12 cellular contexts compared by ENCODE assay signal in genomic region chr2:130581491-130581890, GRCh38. TPM values are rescaled to one million over a fixed set of nuclear protein-coding genes. Genes with fewer than 3 reads are reported as not detected.
DNase-seq lines count a peak whose midpoint lies in the region; ATAC-seq, FAIRE-seq and TF ChIP-seq lines count a peak whose summit lies in the region.
"Not testable (repeated sequence)": the region's sequence is repeated elsewhere in the genome, so short reads cannot be mapped to it uniquely, and the experiment has no call there.
"Had no signal": no experiment of that assay in that cellular context is flagged by ENCODE, and none has a peak within 500 bp of the region (broad histone marks: within the 10 kb centered on the region; RNA-seq: fewer than 3 reads in every experiment).

No MANE protein-coding gene starts in this region.

- intact Hi-C loops in kidney (cut with DNase I); spleen (cut with DNase I; ENCODE audit: low total_unique reads); upper lobe of right lung (cut with DNase I): not testable (repeated sequence)

- not testable (repeated sequence) for ATAC-seq in RWPE2 (ENCODE audit: low read depth); upper lobe of right lung

- not testable (repeated sequence) for FAIRE-seq in kidney (lab: Jason Lieb, UNC)

- H3K36me3 ChIP-seq in RWPE2 (ENCODE audit: low read depth); kidney (ENCODE audit: control insufficient read depth in 1 of 2, insufficient read depth in 2 of 2, low read length in 2 of 2); spleen; upper lobe of right lung: not testable (repeated sequence)

- not testable (repeated sequence) for H3K36me3 Mint-ChIP-seq in endothelial cell (ENCODE audit: low read depth, unreplicated experiment)

- H3K9me3 ChIP-seq in RWPE2 (ENCODE audit: severe bottlenecking); kidney (ENCODE audit: control insufficient read depth in 1 of 2, low read length in 2 of 2); spleen; upper lobe of right lung: not testable (repeated sequence)

- H3K27me3 ChIP-seq in RWPE2 (ENCODE audit: insufficient read depth, poor library complexity, severe bottlenecking); spleen (replicated peaks in 1 of 7); upper lobe of right lung: not testable (repeated sequence)

- H3K27ac Mint-ChIP-seq in endothelial cell (ENCODE audit: unreplicated experiment) = not testable (repeated sequence)

- TF ChIP-seq CTCF in RWPE2 (IDR thresholded peaks at IDR 0.05; ENCODE audit: poor library complexity, severe bottlenecking); endothelial cell (IDR thresholded peaks at IDR 0.05; ENCODE audit: unreplicated experiment); kidney (IDR thresholded peaks at IDR 0.05; ENCODE audit: borderline replicate concordance, extremely low read depth, insufficient read depth); spleen (IDR thresholded peaks at IDR 0.05 in 8 of 11, conservative IDR thresholded peaks at IDR 0.05 in 3 of 11); upper lobe of right lung (IDR thresholded peaks at IDR 0.05): not testable (repeated sequence)

- H3K4me1 Mint-ChIP-seq in endothelial cell (ENCODE audit: unreplicated experiment) = not testable (repeated sequence)

- not testable (repeated sequence) for H3K4me1 ChIP-seq in RWPE2 (ENCODE audit: insufficient read depth, poor library complexity, severe bottlenecking); kidney (ENCODE audit: control insufficient read depth in 1 of 2, insufficient read depth in 1 of 2, low read depth in 1 of 2, low read length in 2 of 2); spleen; upper lobe of right lung

- not testable (repeated sequence) for H3K4me3 Mint-ChIP-seq in endothelial cell (ENCODE audit: unreplicated experiment)

- H3K9ac ChIP-seq in kidney (ENCODE audit: low read length in 2 of 2) = not testable (repeated sequence)

- DNase-seq in RWPE2 (ENCODE audit: low spot score) (peak; percentile 14), endothelial cell (ENCODE audit: low spot score) (peak; percentile 1), kidney (peak; percentile 19), mesenteric fat pad (ENCODE audit: low spot score) (peak; percentile 82), spleen (peak; percentile 35), upper lobe of right lung (peak; percentile 37)
- DNase-seq in activated CD8-positive, alpha-beta memory T cell treated with anti-CD3 and anti-CD28 coated beads, Interleukin-2, amount 50 U/mL, for 48 hours = peak; percentile 33

- not testable (repeated sequence) for TF ChIP-seq POLR2A in spleen (IDR thresholded peaks at IDR 0.05)

- 87 to 93% (median 89%) methylated on average over 6 of the region's 7 CpGs; no CpG with 5 or more reads in 2 of the 5 donors for WGBS in spleen, 5 donors

- not testable (repeated sequence) for H3K27ac ChIP-seq in RWPE2 (ENCODE audit: poor library complexity, severe bottlenecking); kidney (ENCODE audit: low read depth in 2 of 2, low read length in 2 of 2); spleen; upper lobe of right lung

- H3K4me3 ChIP-seq in RWPE2 (ENCODE audit: severe bottlenecking); kidney (ENCODE audit: low read length in 2 of 2); spleen; upper lobe of right lung: not testable (repeated sequence)

- not testable (repeated sequence) for H3K27me3 Mint-ChIP-seq in endothelial cell (ENCODE audit: unreplicated experiment)

- H3K9me3 Mint-ChIP-seq in endothelial cell (ENCODE audit: unreplicated experiment) = not testable (repeated sequence)

RNA-seq across cellular contexts. Expression of gene CFC1, which starts 17.9 kb away (rescaled TPM):
- total RNA-seq in endothelial cell (ENCODE audit: unreplicated experiment) (1.2 TPM), kidney (not detected), mesenteric fat pad (not detected), spleen (not detected), upper lobe of right lung (0.38 TPM)
- polyA plus RNA-seq in kidney (ENCODE audit: insufficient read depth, low read depth, low replicate concordance) (not detected), spleen (under 1 TPM in 1 of 3 donors, not detected in 2; 0.11 TPM)
- total RNA-seq: Caco-2; CD4-positive, alpha-beta T cell; GM23248; HepG2 had no signal
- polyA plus RNA-seq: GM23248, HepG2 had no signal

RNA-seq across cellular contexts. Expression of gene POTEJ, which starts 29.7 kb away (rescaled TPM):
- not detected for total RNA-seq in endothelial cell (ENCODE audit: unreplicated experiment)
- total RNA-seq in kidney = not detected
- not detected for polyA plus RNA-seq in kidney (ENCODE audit: insufficient read depth, low read depth, low replicate concordance)
- total RNA-seq in mesenteric fat pad = not detected
- not detected for total RNA-seq in spleen
- polyA plus RNA-seq in spleen = not detected
- not detected for total RNA-seq in upper lobe of right lung
- total RNA-seq: Caco-2; CD4-positive, alpha-beta T cell; GM23248; H4 had no signal
- polyA plus RNA-seq: GM23248, HepG2 had no signal

Comparison
In these comparisons a context has a peak if more than half of its experiments do, and no peak if none do; other contexts are left out.
1. DNase-seq: peak in every context shown above with its lines; median percentile 82 in mesenteric fat pad; 37 in upper lobe of right lung; 35 in spleen; 33 in activated CD8-positive, alpha-beta memory T cell treated with anti-CD3 and anti-CD28 coated beads, Interleukin-2, amount 50 U/mL, for 48 hours; 19 in kidney; 14 in RWPE2; 1 in endothelial cell.